Comparison of ENCODE assay signal across 20 cellular contexts in the genomic region with DNA sequence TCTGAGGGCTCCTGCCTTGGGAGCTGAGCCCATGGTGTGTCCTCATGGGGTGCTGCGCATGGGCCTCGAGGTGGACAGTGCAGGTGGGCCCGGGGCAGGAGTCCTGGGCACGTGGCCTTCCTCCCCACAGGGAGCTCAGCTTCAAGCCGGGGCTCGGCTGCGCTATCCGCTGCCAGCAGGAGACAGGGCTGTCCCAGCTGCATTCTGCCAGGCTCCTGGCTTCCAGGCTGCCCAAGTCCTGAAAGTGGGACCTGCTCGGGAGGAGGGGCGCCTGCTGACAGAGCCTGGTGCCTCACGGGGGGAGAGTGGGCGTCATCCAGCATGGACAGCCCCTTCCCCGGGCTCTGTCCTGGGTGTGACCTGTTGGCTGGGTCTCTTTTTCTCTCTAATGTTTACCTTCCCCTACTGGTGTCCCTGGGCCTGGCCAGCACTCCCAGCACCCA. TPM values are rescaled to one million over a fixed set of nuclear protein-coding genes. Genes with fewer than 3 reads are reported as not detected.
DNase-seq lines count a peak whose midpoint lies in the region; ATAC-seq and TF ChIP-seq lines count a peak whose summit lies in the region.
"Had no signal": no experiment of that assay in that cellular context is flagged by ENCODE, and none has a peak within 500 bp of the region (broad histone marks: within the 10 kb centered on the region; RNA-seq: fewer than 3 reads in every experiment).

No MANE protein-coding gene starts in this region.

- no peaks in the 10 kb centered on the region for H3K27me3 ChIP-seq in CD4-positive, alpha-beta T cell (ENCODE audit: control insufficient read depth, insufficient read depth, low read length)
- H3K27me3 ChIP-seq in esophagus squamous epithelium = no peaks in the 10 kb centered on the region
- H3K27me3 ChIP-seq in smooth muscle cell (ENCODE audit: low read depth) = no peaks in the 10 kb centered on the region
- H3K27me3 ChIP-seq in H9 (ENCODE audit: insufficient read depth, low read length) = no peaks in the 10 kb centered on the region

- H4K91ac ChIP-seq in H9 (ENCODE audit: insufficient read length, low read depth, low read length) = no peak overlapping the region

- ATAC-seq in CD4-positive, alpha-beta T cell (ENCODE audit: poor library complexity) = no peak
- ATAC-seq in HG03045 (IDR thresholded peaks at IDR 0.05; ENCODE audit: unreplicated experiment) = no peak

- intact Hi-C loops in CD4-positive, alpha-beta T cell (cut with DNase I, micrococcal nuclease) = no loop called here
- intact Hi-C loops in esophagus squamous epithelium (cut with DNase I) = no loop called here

- peaks cover 57 to 65% (median 60%) of the 10 kb centered on the region in 3 donors for H3K4me1 ChIP-seq in esophagus squamous epithelium
- peaks cover 4% of the 10 kb centered on the region for H3K4me1 ChIP-seq in smooth muscle cell (ENCODE audit: low read depth)
- no peaks in the 10 kb centered on the region for H3K4me1 ChIP-seq in H9 (ENCODE audit: insufficient read depth, low read length)

- no peak overlapping the region for H3K9ac ChIP-seq in smooth muscle cell (ENCODE audit: low read depth)
- no peak overlapping the region for H3K9ac ChIP-seq in H9 (ENCODE audit: extremely low read depth, insufficient read length, low read length)

- 71% methylated on average over 3 of the region's 13 CpGs; no CpG with 5 or more reads in 1 of the 2 donors for WGBS in esophagus squamous epithelium, 2 donors
- 95% methylated on average over 13 of the region's 13 CpGs for WGBS in smooth muscle cell (ENCODE audit: low lambda C conversion rate)
- WGBS in H9 (ENCODE audit: extremely low coverage, insufficient read length, low lambda C conversion rate) = no CpG with 5 or more reads among the region's 13 CpGs

- H2BK15ac ChIP-seq in H9 (ENCODE audit: low read depth, low read length) = no peak overlapping the region

- H3K36me3 Mint-ChIP-seq in CD4-positive, alpha-beta T cell (ENCODE audit: low read depth) = peaks cover 4% of the 10 kb centered on the region
- peaks cover 9 to 28% (median 24%) of the 10 kb centered on the region in 3 experiments for H3K36me3 Mint-ChIP-seq in H9 (ENCODE audit: insufficient read depth in 1 of 3, low read depth in 3 of 3)

- no peak for DNase-seq in CD4-positive, alpha-beta T cell
- DNase-seq in RWPE1 (ENCODE audit: low spot score) (no peak), esophagus squamous epithelium (lab: John Stamatoyannopoulos, UW) (no peak), smooth muscle cell (lab: John Stamatoyannopoulos, UW; ENCODE audit: unreplicated experiment) (no peak), NCI-H2029 treated with DMSO at 0.1 percent for 48 hours (lab: John Stamatoyannopoulos, UW) (no peak), HuH-7.5 (ENCODE audit: low spot score) (no peak), H9 (no peak)
- DNase-seq: activated B cell treated with CpG ODN at 0.5 μM for 24 hours; glutamatergic neuron; KBM-7; MV-4-11; NCI-H1694 treated with DMSO at 0.1 percent for 48 hours; NCI-H2227 treated with DMSO at 0.1 percent for 48 hours; NCI-H82; stimulated activated CD4-positive, alpha-beta T cell treated with anti-CD3 and anti-CD28 coated beads, Interleukin-2, amount 100 ng/mL, for 24 hours had no signal

- H3K4me2 ChIP-seq in smooth muscle cell = no peak overlapping the region
- no peak overlapping the region for H3K4me2 ChIP-seq in H9 (ENCODE audit: insufficient read depth, insufficient read length, low read length)

- H2AK5ac ChIP-seq in H9 (ENCODE audit: insufficient read length, low read length) = no peak overlapping the region

- no peak overlapping the region for H4K8ac ChIP-seq in H9 (replicated peaks; ENCODE audit: insufficient read length, low read depth, low read length)

- no peaks in the 10 kb centered on the region for H3F3A ChIP-seq in smooth muscle cell (ENCODE audit: low read depth)

- no peak overlapping the region for H3T11ph ChIP-seq in H9 (ENCODE audit: low read length)

- no peaks in the 10 kb centered on the region for H3K27me3 Mint-ChIP-seq in CD4-positive, alpha-beta T cell
- H3K27me3 Mint-ChIP-seq in H9 (ENCODE audit: low read depth) = no peaks in the 10 kb centered on the region
- H3K27me3 Mint-ChIP-seq: activated B cell treated with CpG ODN at 0.5 μM for 24 hours; activated CD4-positive, alpha-beta memory T cell treated with anti-CD3 and anti-CD28 coated beads, Interleukin-2, amount 10 ng/mL, durations not matched to agents 7 days and 5 days had no signal

- no peak overlapping the region for H3K14ac ChIP-seq in H9 (ENCODE audit: insufficient read depth, low read length)

- no peaks in the 10 kb centered on the region for H3K23me2 ChIP-seq in H9 (ENCODE audit: insufficient read length, low read depth, low read length, poor library complexity, severe bottlenecking)

- no peak overlapping the region for H2BK5ac ChIP-seq in H9 (ENCODE audit: insufficient read length, low read length)

- no peak overlapping the region for H2BK20ac ChIP-seq in H9 (ENCODE audit: low read depth, low read length, poor library complexity, severe bottlenecking)

- peak overlapping the region; percentile 36 for H3K27ac Mint-ChIP-seq in CD4-positive, alpha-beta T cell
- no peak overlapping the region for H3K27ac Mint-ChIP-seq in H9
- H3K27ac Mint-ChIP-seq: activated B cell treated with CpG ODN at 0.5 μM for 24 hours, nephron had no signal

- H2BK12ac ChIP-seq in H9 (ENCODE audit: insufficient read length, low read depth, low read length) = no peak overlapping the region

- CTCF ChIA-PET in CD4-positive, alpha-beta T cell (lab: Charles Lee) = no interaction called here
- CTCF ChIA-PET in RWPE1 (lab: Yijun Ruan, JAX) = interaction anchor here (0.6 to 0.7 kb wide), 2 partner anchors 12 to 14 kb away, joined by 3 read pairs; no protein-coding TSS in a partner anchor

- H3K4me3 Mint-ChIP-seq in CD4-positive, alpha-beta T cell = no peak overlapping the region
- no peak overlapping the region for H3K4me3 Mint-ChIP-seq in H9
- H3K4me3 Mint-ChIP-seq: activated B cell treated with CpG ODN at 0.5 μM for 24 hours; activated CD4-positive, alpha-beta memory T cell treated with anti-CD3 and anti-CD28 coated beads, Interleukin-2, amount 10 ng/mL, durations not matched to agents 7 days and 5 days; nephron had no signal

- H3K4me1 Mint-ChIP-seq in CD4-positive, alpha-beta T cell (ENCODE audit: low read depth) = peaks cover 4% of the 10 kb centered on the region
- peaks cover 3 to 14% of the 10 kb centered on the region in 2 experiments; a peak in 3 of 4 replicates for H3K4me1 Mint-ChIP-seq in H9

- H3K18ac ChIP-seq in H9 (ENCODE audit: insufficient read length, low read depth, low read length) = no peak overlapping the region

- H3K36me3 ChIP-seq in esophagus squamous epithelium (peaks cover 4 to 23% (median 8%) of the 10 kb centered on the region in 3 donors), smooth muscle cell (ENCODE audit: low read depth) (no peaks in the 10 kb centered on the region)

- no peak overlapping the region for H3K56ac ChIP-seq in H9 (ENCODE audit: insufficient read length, low read depth, low read length)

- H2BK120ac ChIP-seq in H9 (ENCODE audit: low read depth, low read length, poor library complexity, severe bottlenecking) = no peak overlapping the region

- H3K79me2 ChIP-seq in smooth muscle cell (ENCODE audit: low read depth) = peaks cover 70% of the 10 kb centered on the region
- peaks cover 31% of the 10 kb centered on the region; the same call in 1 of the 2 replicates for H3K79me2 ChIP-seq in H9 (ENCODE audit: insufficient read depth, low read length)

- no peak for TF ChIP-seq CTCF in CD4-positive, alpha-beta T cell (IDR thresholded peaks at IDR 0.05)
- TF ChIP-seq CTCF in RWPE1 (conservative IDR thresholded peaks at IDR 0.05; ENCODE audit: low read depth) (no peak), esophagus squamous epithelium (IDR thresholded peaks at IDR 0.05) (peak in 1 of 6 experiments; percentile 3), smooth muscle cell (IDR thresholded peaks at IDR 0.05; ENCODE audit: borderline replicate concordance, insufficient read depth, poor library complexity, severe bottlenecking) (no peak), H9 (conservative IDR thresholded peaks at IDR 0.05) (no peak)

- POLR2A ChIA-PET in CD4-positive, alpha-beta T cell (lab: Charles Lee) = no interaction called here
- POLR2A ChIA-PET in RWPE1 (lab: Yijun Ruan, JAX; ENCODE audit: low non-redundant PET) = interaction anchor here (0.6 to 1.1 kb wide), 2 partner anchors 9 to 51 kb away, joined by 3 to 4 read pairs; no protein-coding TSS in a partner anchor

- H3K9me3 ChIP-seq in CD4-positive, alpha-beta T cell (ENCODE audit: control insufficient read depth, low read length) = no peaks in the 10 kb centered on the region
- H3K9me3 ChIP-seq in esophagus squamous epithelium (no peaks in the 10 kb centered on the region), smooth muscle cell (replicated peaks; ENCODE audit: low read depth) (no peaks in the 10 kb centered on the region), H9 (ENCODE audit: control insufficient read depth, low read depth, low read length) (no peaks in the 10 kb centered on the region)

- no peaks in the 10 kb centered on the region for H3K9me3 Mint-ChIP-seq in CD4-positive, alpha-beta T cell
- H3K9me3 Mint-ChIP-seq in H9 = no peaks in the 10 kb centered on the region
- H3K9me3 Mint-ChIP-seq: activated B cell treated with CpG ODN at 0.5 μM for 24 hours; activated CD4-positive, alpha-beta memory T cell treated with anti-CD3 and anti-CD28 coated beads, Interleukin-2, amount 10 ng/mL, durations not matched to agents 7 days and 5 days; nephron had no signal

- peak overlapping the region; percentile 13 for H3K27ac ChIP-seq in CD4-positive, alpha-beta T cell (ENCODE audit: low read depth, low read length)
- H3K27ac ChIP-seq in RWPE1 (peak overlapping the region; percentile 100), esophagus squamous epithelium (peak overlapping the region; percentile 92 to 98 (median 95)), smooth muscle cell (ENCODE audit: low read depth) (peak overlapping the region; percentile 69), H9 (ENCODE audit: insufficient read length, low read depth, low read length) (no peak overlapping the region)
- H3K27ac ChIP-seq: C4-2B had no signal

- H3K4me3 ChIP-seq in esophagus squamous epithelium = peak overlapping the region in 2 of 4 donors; percentile 7 to 43
- H3K4me3 ChIP-seq in smooth muscle cell = no peak overlapping the region

- peaks cover 9% of the 10 kb centered on the region for H3K79me1 ChIP-seq in H9 (ENCODE audit: insufficient read depth, low read depth, low read length, poor library complexity, severe bottlenecking)

- H2AFZ ChIP-seq in smooth muscle cell (ENCODE audit: low read depth) (no peak overlapping the region), H9 (ENCODE audit: low read length) (no peak overlapping the region)

- no peak overlapping the region for H3K23ac ChIP-seq in H9 (ENCODE audit: insufficient read length, low read depth, low read length)

- H4K20me1 ChIP-seq in smooth muscle cell (ENCODE audit: low read depth) = peaks cover 82% of the 10 kb centered on the region
- H4K20me1 ChIP-seq in H9 (ENCODE audit: control insufficient read depth, insufficient read depth, insufficient read length) = peaks cover 2% of the 10 kb centered on the region

- no peak for TF ChIP-seq POLR2A in esophagus squamous epithelium (IDR thresholded peaks at IDR 0.05)

- no peak overlapping the region for H3K4ac ChIP-seq in H9 (ENCODE audit: low read depth, low read length)

- H4K5ac ChIP-seq in H9 (ENCODE audit: insufficient read length, low read depth, low read length) = no peak overlapping the region

RNA-seq across cellular contexts. Expression of a gene that starts 7.1 kb away (rescaled TPM):
- total RNA-seq in CD4-positive, alpha-beta T cell = 10 to 100 TPM; 19.9 to 24.0 TPM
- 10 to 100 TPM; 46.9 to 79.6 (median 73.2) TPM for total RNA-seq in esophagus squamous epithelium
- total RNA-seq in smooth muscle cell = 52.6 and 59.9 TPM in 2 replicates
- polyA plus RNA-seq in smooth muscle cell = 27.5 and 28.0 TPM in 2 replicates
- 105 and 108 TPM in 2 replicates for total RNA-seq in H9 (2021)

RNA-seq across cellular contexts. Expression of a gene that starts 14.3 kb away (rescaled TPM):
- total RNA-seq in CD4-positive, alpha-beta T cell = not detected
- 1 to 10 TPM in 2 of 4 donors, under 1 TPM in 2; 0.26 to 4.2 (median 0.99) TPM for total RNA-seq in esophagus squamous epithelium
- total RNA-seq in smooth muscle cell = not detected in 2 replicates
- polyA plus RNA-seq in smooth muscle cell = 1.3 and 3.4 TPM in 2 replicates
- total RNA-seq in H9 (2021) = 2.4 and 3.0 TPM in 2 replicates
- total RNA-seq: activated B cell treated with CpG ODN at 0.5 μM for 24 hours; T-helper 2 cell treated with Interferon-gamma antibody and Interleukin-4, amounts not matched to agents 100 ng/mL and 5 ng/mL, for 36 hours had no signal

RNA-seq across cellular contexts. Expression of a gene that starts 27.0 kb away (rescaled TPM):
- total RNA-seq in CD4-positive, alpha-beta T cell = 10 to 100 TPM; 80.3 to 85.6 TPM
- 100 to 1,000 TPM in 1 of 4 donors, 10 to 100 TPM in 3; 34.1 to 123 (median 64.1) TPM for total RNA-seq in esophagus squamous epithelium
- 68.2 and 70.1 TPM in 2 replicates for total RNA-seq in smooth muscle cell
- 47.9 and 71.3 TPM in 2 replicates for polyA plus RNA-seq in smooth muscle cell
- 73.5 and 88.0 TPM in 2 replicates for total RNA-seq in H9 (2021)

RNA-seq across cellular contexts. Expression of a gene that starts 33.7 kb away (rescaled TPM):
- under 1 TPM in 1 of 2 experiments, not detected in 1; 0.06 TPM for total RNA-seq in CD4-positive, alpha-beta T cell
- total RNA-seq in esophagus squamous epithelium (under 1 TPM in 2 of 4 donors, not detected in 2; 0.04 to 0.38 TPM), smooth muscle cell (0.45 TPM in 2 replicates), H9 (2021) (7.9 and 9.3 TPM in 2 replicates)
- 0.09 and 0.77 TPM in 2 replicates for polyA plus RNA-seq in smooth muscle cell
- total RNA-seq: activated B cell treated with CpG ODN at 0.5 μM for 24 hours had no signal

RNA-seq across cellular contexts. Expression of a gene that starts 42.6 kb away (rescaled TPM):
- 10 to 100 TPM; 22.9 to 26.4 TPM for total RNA-seq in CD4-positive, alpha-beta T cell
- total RNA-seq in esophagus squamous epithelium (10 to 100 TPM; 33.1 to 48.8 (median 42.8) TPM), smooth muscle cell (37.2 and 38.1 TPM in 2 replicates), H9 (2021) (74.5 and 75.9 TPM in 2 replicates)
- 61.8 and 67.0 TPM in 2 replicates for polyA plus RNA-seq in smooth muscle cell
